ENCODE assay signal across 14 cellular contexts in the genomic region with DNA sequence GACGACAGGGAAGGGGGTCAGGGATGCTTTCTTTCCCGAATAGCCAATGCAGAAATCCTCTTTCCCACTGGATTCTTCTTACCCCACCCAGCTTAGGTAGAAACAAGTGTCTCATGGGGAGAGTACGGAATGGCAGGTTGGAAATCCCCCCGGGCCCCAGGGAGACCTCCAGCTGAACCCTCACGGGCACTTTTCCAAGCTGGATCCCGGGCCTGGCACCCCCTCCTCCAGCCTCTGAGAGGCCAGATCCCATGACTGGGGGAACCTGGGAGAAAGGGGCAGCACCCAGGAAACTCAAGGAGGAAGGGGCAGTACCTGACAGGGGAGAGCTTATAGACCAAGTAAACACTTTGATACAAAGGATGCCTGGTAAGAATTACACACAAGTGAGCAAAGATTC. TPM values are rescaled to one million over a fixed set of nuclear protein-coding genes. Genes with fewer than 3 reads are reported as not detected.
"Had no signal": no experiment of that assay in that cellular context is flagged by ENCODE, and none has a peak within 500 bp of the region (broad histone marks: within the 10 kb centered on the region; RNA-seq: fewer than 3 reads in every experiment).

No MANE protein-coding gene starts in this region.

- H3K79me2 ChIP-seq: hepatocyte had no signal

- H3K4me2 ChIP-seq: hepatocyte had no signal

- H3K36me3 ChIP-seq: brain microvascular endothelial cell, lower lobe of right lung, stomach had no signal

- ATAC-seq: naive thymus-derived CD4-positive, alpha-beta T cell; sciatic nerve had no signal

- H2AFZ ChIP-seq: hepatocyte had no signal

- DNase-seq: activated CD4-positive, alpha-beta memory T cell treated with anti-CD3 and anti-CD28 coated beads for 36 hours; activated gamma-delta T cell; activated naive CD8-positive, alpha-beta T cell treated with anti-CD3 and anti-CD28 coated beads for 36 hours; activated T-cell treated with anti-CD3 and anti-CD28 coated beads, Interleukin-2, amount 50 U/mL, for 48 hours; brain microvascular endothelial cell; dorsolateral prefrontal cortex; lower lobe of right lung; naive thymus-derived CD4-positive, alpha-beta T cell; stimulated activated CD4-positive, alpha-beta T cell treated with anti-CD3 and anti-CD28 coated beads, Interleukin-15, amount 100 ng/mL, for 24 hours; stimulated activated CD4-positive, alpha-beta T cell treated with anti-CD3 and anti-CD28 coated beads, Interleukin-4, amount 100 ng/mL, for 4 hours; stomach had no signal

- H3K27ac ChIP-seq: brain microvascular endothelial cell, dorsolateral prefrontal cortex, hepatocyte, lower lobe of right lung, stomach had no signal

- H3K9me3 ChIP-seq: lower lobe of right lung, stomach had no signal

- H3K4me3 ChIP-seq: dorsolateral prefrontal cortex, hepatocyte, stomach had no signal

RNA-seq across cellular contexts. Expression of a gene that starts 1.3 kb away (rescaled TPM):
- total RNA-seq: activated CD4-positive, alpha-beta memory T cell treated with anti-CD3 and anti-CD28 coated beads for 36 hours; naive thymus-derived CD4-positive, alpha-beta T cell; SK-MEL-5 had no signal
- polyA plus RNA-seq: naive thymus-derived CD4-positive, alpha-beta T cell had no signal
